ENCODE assay signal across 8 cellular contexts in genomic region chr10:86688398-86688921, GRCh38. TPM values are rescaled to one million over a fixed set of nuclear protein-coding genes. Genes with fewer than 3 reads are reported as not detected.
DNase-seq lines count a peak whose midpoint lies in the region; ATAC-seq, FAIRE-seq and TF ChIP-seq lines count a peak whose summit lies in the region.

No MANE protein-coding gene starts in this region.

- intact Hi-C loops in GM12878 (cut with micrococcal nuclease; ENCODE audit: unreplicated experiment) = loop anchor here (1.0 kb wide), 1 partner anchor 211 kb away; no protein-coding TSS in a partner anchor

- peak; percentile 87 for TF ChIP-seq RAD21 in GM12878 (IDR thresholded peaks at IDR 0.05; ENCODE audit: insufficient read depth, low read depth, low read length)

- no peaks in the 10 kb centered on the region for H3K79me2 ChIP-seq in GM12878 (ENCODE audit: control insufficient read depth, insufficient read depth, low read length)

- H3K4me2 ChIP-seq in GM12878 (ENCODE audit: control insufficient read depth, insufficient read depth) = peak overlapping the region; percentile 35; the same call in 1 of the 2 replicates

- H3K27me3 ChIP-seq in GM06990 (replicated peaks; ENCODE audit: control insufficient read depth, insufficient read depth, low read length) (no peaks in the 10 kb centered on the region; the same call in 1 of the 2 replicates), GM12878 (replicated peaks in 1 of 2; ENCODE audit: control insufficient read depth in 2 of 2, insufficient read depth in 2 of 2, low read length in 1 of 2) (no peaks in the 10 kb centered on the region; a peak in 2 of 4 replicates)

- H3K4me1 ChIP-seq in GM12878 (ENCODE audit: control insufficient read depth, insufficient read depth, low read length) = no peaks in the 10 kb centered on the region

- 23% methylated on average over 8 of the region's 8 CpGs for WGBS in GM12878 (ENCODE audit: insufficient coverage, insufficient replicate concordance, low lambda C conversion rate, missing lambda C conversion rate)

- TF ChIP-seq EP300 in GM12878 (IDR thresholded peaks at IDR 0.05; ENCODE audit: borderline replicate concordance in 1 of 2, control insufficient read depth in 1 of 2, low read depth in 2 of 2, low read length in 2 of 2) = no peak

- FAIRE-seq in GM12878 (lab: Jason Lieb, UNC) = peak; percentile 56

- H4K20me1 ChIP-seq in GM12878 (ENCODE audit: control insufficient read depth, insufficient read depth) = no peaks in the 10 kb centered on the region

- DNase-seq in GM06990 (ENCODE audit: extremely low read depth, insufficient read length) (no peak), GOT3 (lab: John Stamatoyannopoulos, UW) (peak; percentile 12), LNCaP clone FGC (ENCODE audit: low read depth) (no peak), T-helper 9 cell (peak; percentile 29), GM12878 (ENCODE audit: low read depth, low spot score) (no peak), iPS-NIHi11 (ENCODE audit: low spot score) (peak; percentile 84), smooth muscle cell of the brain vasculature (ENCODE audit: low read depth, low spot score) (peak; percentile 57), SHP77 treated with DMSO at 0.1 percent for 48 hours (lab: John Stamatoyannopoulos, UW) (no peak)

- RAD21 ChIA-PET in GM12878 (lab: Charles Lee; ENCODE audit: unreplicated experiment) = interaction anchor here (0.5 to 1.3 kb wide), 5 partner anchors 10 to 272 kb away, joined by 3 to 5 read pairs (median 4); no protein-coding TSS in a partner anchor

- in situ Hi-C loops in GM12878 (cut with MboI) = no loop called here

- no peak overlapping the region for H3K4me3 ChIP-seq in GM06990 (replicated peaks; ENCODE audit: low read depth, low read length)
- no peak overlapping the region for H3K4me3 ChIP-seq in LNCaP clone FGC (ENCODE audit: low read depth, low read length)
- H3K4me3 ChIP-seq in GM12878 = no peak overlapping the region

- CTCF ChIA-PET in GM12878 (lab: Yijun Ruan, JAX) = interaction anchor here (0.7 to 2.4 kb wide), 13 partner anchors 9 to 272 kb away, joined by 3 to 18 read pairs (median 4); no protein-coding TSS in a partner anchor

- SMC1A ChIA-PET in GM12878 (lab: Charles Lee; ENCODE audit: uncharacterized antibody, unreplicated experiment) = interaction anchor here (0.8 to 1.4 kb wide), 4 partner anchors 46 to 213 kb away, joined by 3 to 7 read pairs (median 4); no protein-coding TSS in a partner anchor

- POLR2A ChIA-PET in GM12878 (lab: Charles Lee) = no interaction called here

- no TSS peak for BruUV-seq in GM12878 (replicated peaks; lab: Mats Ljungman, UMichigan)

- no peak overlapping the region for H3K9ac ChIP-seq in GM12878 (ENCODE audit: control insufficient read depth, insufficient read depth, low read length)

- no peak overlapping the region for H3K27ac ChIP-seq in GM12878 (ENCODE audit: control insufficient read depth, insufficient read depth)

- H3K36me3 ChIP-seq in GM06990 (ENCODE audit: control insufficient read depth, insufficient read depth, low read length) (no peaks in the 10 kb centered on the region), GM12878 (ENCODE audit: control insufficient read depth in 2 of 2, insufficient read depth in 2 of 2, low read length in 1 of 2) (no peaks in the 10 kb centered on the region)

- TF ChIP-seq POLR2A in GM12878 (IDR thresholded peaks at IDR 0.05; ENCODE audit: low read depth, low read length) = no peak

- no peaks in the 10 kb centered on the region for H3K9me3 ChIP-seq in GM12878 (replicated peaks; ENCODE audit: control insufficient read depth, insufficient read depth, low read length)

- no peak overlapping the region for H2AFZ ChIP-seq in GM12878 (ENCODE audit: control insufficient read depth, low read depth, low read length)

- ATAC-seq in GM12878 = peak; percentile 90

- peak; percentile 80 for TF ChIP-seq CTCF in GM06990 (IDR thresholded peaks at IDR 0.05; ENCODE audit: insufficient read depth, low read length, poor library complexity, severe bottlenecking)
- TF ChIP-seq CTCF in LNCaP clone FGC (IDR thresholded peaks at IDR 0.05; ENCODE audit: control insufficient read depth, extremely low read depth, insufficient read depth) = peak; percentile 60
- TF ChIP-seq CTCF in GM12878 (IDR thresholded peaks at IDR 0.05 in 2 of 3, conservative IDR thresholded peaks at IDR 0.05 in 1 of 3; ENCODE audit: control insufficient read depth in 2 of 3, extremely low read depth in 1 of 3, insufficient read depth in 1 of 3, low read depth in 3 of 3, low read length in 3 of 3) = peak; percentile 80 to 89 (median 81)

TF ChIP-seq in GM12878, 131 proteins besides CTCF, POLR2A, EP300 and RAD21:
- TF ChIP-seq NFIC (IDR thresholded peaks at IDR 0.05; ENCODE audit: low read depth, low read length) = no peak
- no peak for TF ChIP-seq ATF3 (IDR thresholded peaks at IDR 0.05; ENCODE audit: borderline replicate concordance, extremely low read depth, low read depth, low read length)
- 0 out of 2 replicates have a peak, but pooled peaks have one; percentile 28 for TF ChIP-seq IRF4 (IDR thresholded peaks at IDR 0.05; ENCODE audit: low read depth, low read length)
- peak; percentile 71 for TF ChIP-seq YY1 (IDR thresholded peaks at IDR 0.05; ENCODE audit: low read depth, low read length)
- 0 out of 2 replicates have a peak, but pooled peaks have one; percentile 30 for TF ChIP-seq RAD51 (IDR thresholded peaks at IDR 0.05)
- peak; percentile 85 for TF ChIP-seq SMC3 (IDR thresholded peaks at IDR 0.05; ENCODE audit: borderline replicate concordance, low read length)
- TF ChIP-seq POU2F2 (IDR thresholded peaks at IDR 0.05; ENCODE audit: borderline replicate concordance, low read depth, low read length) = no peak
- TF ChIP-seq BHLHE40 (IDR thresholded peaks at IDR 0.05; ENCODE audit: borderline replicate concordance in 1 of 2, low read depth in 2 of 2, low read length in 1 of 2) = peak in 1 of 2 experiments; percentile 17; a peak in 1 of 4 replicates
TF ChIP-seq in GM12878: peak in this region for 5.

RNA-seq across cellular contexts. Expression of gene LDB3, which starts 20.1 kb away (rescaled TPM):
- total RNA-seq in GM12878 (2013; cell fraction: nucleolus; rRNA removed) = 0.06 TPM in 1 of 2 replicates, not detected in the other
- total RNA-seq in GM12878 (2014; rRNA removed) (under 0.01 TPM in 1 of 2 replicates, not detected in the other), GM12878 (2014; rRNA removed; fragmentation: Illumina TruSeq; extraction: Trizol) (0.04 TPM in 1 of 2 replicates, not detected in the other), GM12878 (2021) (0.05 TPM in 1 of 2 replicates, not detected in the other)
- polyA plus RNA-seq in GM12878 (2011; ENCODE audit: low read depth) = not detected
- polyA plus RNA-seq in GM12878 (2011; rRNA removed) (0.03 and 0.04 TPM in 2 replicates), GM12878 (2014; fragmentation: Illumina TruSeq; extraction: Trizol) (0.03 and 0.04 TPM in 2 replicates), GM12878 (2014; fragmentation: Nextera tagmentation; extraction: Ambion mirVana) (under 1 TPM; 0.02 to 0.05 TPM), GM12878 (2014; rRNA removed) (0.03 and 0.05 TPM in 2 replicates), GM12878 (2016; fragmentation: Nextera tagmentation; extraction: Ambion mirVana) (under 1 TPM; 0.06 to 0.07 TPM)
- 0.05 and 0.10 TPM in 2 replicates for polyA plus RNA-seq in GM12878 (2011; cell fraction: cytosol; rRNA removed)
- polyA plus RNA-seq in GM12878 (2011; cell fraction: nucleus; rRNA removed) = 0.04 and 0.06 TPM in 2 replicates
- polyA plus RNA-seq in GM12878 (2012) = 0.05 and 0.11 TPM in 2 replicates
- polyA minus RNA-seq in GM12878 (2011; rRNA and poly(A)+ RNA removed) = 0.15 TPM in 1 of 2 replicates, not detected in the other
- polyA minus RNA-seq in GM12878 (2011; cell fraction: cytosol; rRNA and poly(A)+ RNA removed) = not detected in 2 replicates
- not detected in 2 replicates for polyA minus RNA-seq in GM12878 (2011; cell fraction: nucleus; rRNA and poly(A)+ RNA removed)

RNA-seq across cellular contexts. Expression of gene OPN4, which starts 34.1 kb away (rescaled TPM):
- total RNA-seq in GM12878 (2013; cell fraction: nucleolus; rRNA removed) = not detected in 2 replicates
- total RNA-seq in GM12878 (2014; rRNA removed) (not detected in 2 replicates), GM12878 (2014; rRNA removed; fragmentation: Illumina TruSeq; extraction: Trizol) (not detected in 2 replicates), GM12878 (2021) (not detected in 2 replicates)
- not detected for polyA plus RNA-seq in GM12878 (2011; ENCODE audit: low read depth)
- polyA plus RNA-seq in GM12878 (2011; rRNA removed) (not detected in 2 replicates), GM12878 (2014; fragmentation: Illumina TruSeq; extraction: Trizol) (not detected in 2 replicates), GM12878 (2014; fragmentation: Nextera tagmentation; extraction: Ambion mirVana) (not detected), GM12878 (2014; rRNA removed) (not detected in 2 replicates), GM12878 (2016; fragmentation: Nextera tagmentation; extraction: Ambion mirVana) (not detected)
- not detected in 2 replicates for polyA plus RNA-seq in GM12878 (2011; cell fraction: cytosol; rRNA removed)
- polyA plus RNA-seq in GM12878 (2011; cell fraction: nucleus; rRNA removed) = not detected in 2 replicates
- polyA plus RNA-seq in GM12878 (2012) = not detected in 2 replicates
- not detected in 2 replicates for polyA minus RNA-seq in GM12878 (2011; rRNA and poly(A)+ RNA removed)
- not detected in 2 replicates for polyA minus RNA-seq in GM12878 (2011; cell fraction: cytosol; rRNA and poly(A)+ RNA removed)
- polyA minus RNA-seq in GM12878 (2011; cell fraction: nucleus; rRNA and poly(A)+ RNA removed) = not detected in 2 replicates

Comparison
In these comparisons a context has a peak if more than half of its experiments do, and no peak if none do; other contexts are left out.
1. DNase-seq: peak in GOT3 (single experiment), T-helper 9 cell (single experiment), iPS-NIHi11 (single experiment) and smooth muscle cell of the brain vasculature (single experiment); none in GM06990 (single experiment), LNCaP clone FGC (single experiment), GM12878 (single experiment) and SHP77 treated with DMSO at 0.1 percent for 48 hours (single experiment).
2. Peak in every context shown above with its lines, with median percentiles within 50 percentile points of each other: CTCF ChIP-seq.